Comparison of ENCODE assay signal across 8 cellular contexts in genomic region chr2:33598472-33599174, GRCh38. TPM values are rescaled to one million over a fixed set of nuclear protein-coding genes. Genes with fewer than 3 reads are reported as not detected.
DNase-seq lines count a peak whose midpoint lies in the region; ATAC-seq and TF ChIP-seq lines count a peak whose summit lies in the region.

No MANE protein-coding gene starts in this region.

- peaks cover 20% of the 10 kb centered on the region for H3K4me1 Mint-ChIP-seq in CD14-positive monocyte
- H3K4me1 Mint-ChIP-seq in activated naive CD4-positive, alpha-beta T cell treated with anti-CD3 and anti-CD28 coated beads, Interleukin-2, amount 50 U/mL, for 24 hours: peaks cover 36% of the 10 kb centered on the region

- H3K9me3 Mint-ChIP-seq in CD14-positive monocyte: no peaks in the 10 kb centered on the region
- H3K9me3 Mint-ChIP-seq in activated naive CD4-positive, alpha-beta T cell treated with anti-CD3 and anti-CD28 coated beads, Interleukin-2, amount 50 U/mL, for 24 hours: no peaks in the 10 kb centered on the region

- peak overlapping the region; percentile 95 to 96 for H3K4me3 ChIP-seq in Panc1 (ENCODE audit: low read depth in 2 of 2, low read length in 2 of 2)
- peak overlapping the region; percentile 99 for H3K4me3 ChIP-seq in left ventricle myocardium inferior
- H3K4me3 ChIP-seq in retinal pigment epithelial cell (ENCODE audit: low read length): peak overlapping the region; percentile 99

- DNase-seq in CD14-positive monocyte (ENCODE audit: low spot score): peak; percentile 49
- no peak for DNase-seq in Panc1 (ENCODE audit: low read depth, low spot score)
- no peak for DNase-seq in left ventricle myocardium inferior
- peak; percentile 9 for DNase-seq in retinal pigment epithelial cell (ENCODE audit: low read depth)
- DNase-seq in central memory CD4-positive, alpha-beta T cell: no peak

- peaks cover 12% of the 10 kb centered on the region; the same call in 1 of the 2 replicates for H3K4me1 ChIP-seq in Panc1 (ENCODE audit: control insufficient read depth, insufficient read depth, low read length)
- H3K4me1 ChIP-seq in left ventricle myocardium inferior: peaks cover 53% of the 10 kb centered on the region

- peaks cover 0 to 7% (median 2%) of the 10 kb centered on the region in 3 donors for H3K27me3 Mint-ChIP-seq in CD14-positive monocyte (ENCODE audit: low read depth in 3 of 3)
- H3K27me3 Mint-ChIP-seq in activated naive CD4-positive, alpha-beta T cell treated with anti-CD3 and anti-CD28 coated beads, Interleukin-2, amount 50 U/mL, for 24 hours: no peaks in the 10 kb centered on the region

- in situ Hi-C loops in Panc1 (cut with HindIII; ENCODE audit: low pct_unique_long_range_greater_than_20kb, low sequenced_read_pairs): no loop called here

- ATAC-seq in GM19025 (IDR thresholded peaks at IDR 0.05; ENCODE audit: low read depth, unreplicated experiment): peak; percentile 42
- ATAC-seq in HG03139 (IDR thresholded peaks at IDR 0.05; ENCODE audit: unreplicated experiment): peak; percentile 46
- ATAC-seq in Panc1: peak; percentile 5

- H3K36me3 ChIP-seq in Panc1 (ENCODE audit: control insufficient read depth, insufficient read depth, low read length): peaks cover 10% of the 10 kb centered on the region; the same call in 1 of the 2 replicates
- H3K36me3 ChIP-seq in left ventricle myocardium inferior: peaks cover 16% of the 10 kb centered on the region

- POLR2A ChIA-PET in Panc1 (lab: Charles Lee): no interaction called here

- H3K4me3 Mint-ChIP-seq in CD14-positive monocyte: peak overlapping the region; percentile 97 to 100
- peak overlapping the region; percentile 98 for H3K4me3 Mint-ChIP-seq in activated naive CD4-positive, alpha-beta T cell treated with anti-CD3 and anti-CD28 coated beads, Interleukin-2, amount 50 U/mL, for 24 hours

- peaks cover 14 to 15% of the 10 kb centered on the region in 2 donors for H3K36me3 Mint-ChIP-seq in CD14-positive monocyte
- peaks cover 4% of the 10 kb centered on the region for H3K36me3 Mint-ChIP-seq in activated naive CD4-positive, alpha-beta T cell treated with anti-CD3 and anti-CD28 coated beads, Interleukin-2, amount 50 U/mL, for 24 hours

- no TSS peak for BruUV-seq in Panc1 (replicated peaks; lab: Mats Ljungman, UMichigan)

- CTCF ChIA-PET in Panc1 (lab: Charles Lee): interaction anchor here (0.7 kb wide), 1 partner anchor 393 kb away, joined by 3 read pairs; no protein-coding TSS in a partner anchor

- intact Hi-C loops in CD14-positive monocyte (cut with micrococcal nuclease) (loop anchor here (5.0 kb wide), 3 partner anchors 121 to 1586 kb away; partner anchors contain the start of genes MEMO1 (in 1 of the 2), RASGRP3 (in 1 of the 2) and TTC27 (in 1 of the 2)), Panc1 (cut with micrococcal nuclease; ENCODE audit: unreplicated experiment) (no loop called here), left ventricle myocardium inferior (cut with micrococcal nuclease) (no loop called here)

- peak overlapping the region; percentile 80 for H3K27ac ChIP-seq in Panc1 (ENCODE audit: low read length)
- H3K27ac ChIP-seq in left ventricle myocardium inferior (replicated peaks): peak overlapping the region; percentile 94

- TF ChIP-seq CTCF in CD14-positive monocyte (IDR thresholded peaks at IDR 0.05) (no peak), Panc1 (IDR thresholded peaks at IDR 0.05) (no peak), left ventricle myocardium inferior (IDR thresholded peaks at IDR 0.05; ENCODE audit: borderline replicate concordance) (no peak), retinal pigment epithelial cell (conservative IDR thresholded peaks at IDR 0.05; ENCODE audit: low read depth, low read length) (no peak)

- no peaks in the 10 kb centered on the region for H3K27me3 ChIP-seq in Panc1 (ENCODE audit: control insufficient read depth, insufficient read depth, low read length)
- no peaks in the 10 kb centered on the region for H3K27me3 ChIP-seq in left ventricle myocardium inferior (ENCODE audit: low read depth)

- H3K27ac Mint-ChIP-seq in CD14-positive monocyte: peak overlapping the region; percentile 88 to 95 (median 92)
- H3K27ac Mint-ChIP-seq in activated naive CD4-positive, alpha-beta T cell treated with anti-CD3 and anti-CD28 coated beads, Interleukin-2, amount 50 U/mL, for 24 hours: peak overlapping the region; percentile 98

- H3K9me3 ChIP-seq in Panc1 (ENCODE audit: control insufficient read depth, insufficient read depth, low read depth, low read length) (no peaks in the 10 kb centered on the region), left ventricle myocardium inferior (replicated peaks) (no peaks in the 10 kb centered on the region)

RNA-seq across cellular contexts. Expression of gene FAM98A, which starts 0.5 kb away (rescaled TPM):
- polyA plus RNA-seq in CD14-positive monocyte: 1 to 10 TPM; 1.9 to 9.6 TPM
- total RNA-seq in Panc1 (2021; ENCODE audit: unreplicated experiment) (39.2 TPM), left ventricle myocardium inferior (84.8 TPM)
- 25.6 TPM for polyA plus RNA-seq in Panc1 (2012; ENCODE audit: insufficient read length)

Comparison
In these comparisons a context has a peak if more than half of its experiments do, and no peak if none do; other contexts are left out.
1. DNase-seq: peak in CD14-positive monocyte (single experiment) and retinal pigment epithelial cell (single experiment); none in Panc1 (single experiment), left ventricle myocardium inferior (single experiment) and central memory CD4-positive, alpha-beta T cell (single experiment).
2. intact Hi-C loops: an anchor here in CD14-positive monocyte (5.0 kb wide); none called in Panc1 and left ventricle myocardium inferior.
3. Peak in every context shown above with its lines, with median percentiles within 50 percentile points of each other: ATAC-seq and H3K4me3 ChIP-seq.